1 cellular context compared by ENCODE assay signal in genomic region chr22:20004464-20004863, GRCh38.
TF ChIP-seq lines count a peak whose summit lies in the region.

No MANE protein-coding gene starts in this region.

TF ChIP-seq in K562, 482 proteins besides CTCF, POLR2A, EP300 and RAD21 (continued from another document):
- no peak for TF ChIP-seq MTF1 (CRISPR knock-in tag; IDR thresholded peaks at IDR 0.05; ENCODE audit: borderline replicate concordance)
- peak; percentile 6 for TF ChIP-seq ASH1L (IDR thresholded peaks at IDR 0.05; ENCODE audit: borderline replicate concordance, low read depth, partially characterized antibody)
- no peak for TF ChIP-seq PHTF2 (CRISPR knock-in tag; IDR thresholded peaks at IDR 0.05)
- no peak for TF ChIP-seq ZNF263 (CRISPR knock-in tag; IDR thresholded peaks at IDR 0.05; ENCODE audit: borderline replicate concordance)
- TF ChIP-seq ZNF23 (CRISPR knock-in tag; IDR thresholded peaks at IDR 0.05) = no peak
- TF ChIP-seq SRSF1 (IDR thresholded peaks at IDR 0.05; ENCODE audit: low read depth, low read length) = no peak
- no peak for TF ChIP-seq NCOR1 (IDR thresholded peaks at IDR 0.05)
- no peak for TF ChIP-seq CLOCK (CRISPR knock-in tag; IDR thresholded peaks at IDR 0.05; ENCODE audit: borderline replicate concordance)
- no peak for TF ChIP-seq MYBL2 (IDR thresholded peaks at IDR 0.05; ENCODE audit: low read depth)
- no peak for TF ChIP-seq MYBL2 (CRISPR knock-in tag; IDR thresholded peaks at IDR 0.05; ENCODE audit: borderline replicate concordance)
- TF ChIP-seq BCOR (IDR thresholded peaks at IDR 0.05) = peak; percentile 98
- TF ChIP-seq FOXA1 (IDR thresholded peaks at IDR 0.05; ENCODE audit: borderline replicate concordance) = no peak
- TF ChIP-seq SRF (CRISPR knock-in tag; IDR thresholded peaks at IDR 0.05) = no peak
